In genomic region chr22:39710380-39711117, GRCh38 we compare ENCODE assay signal across 18 cellular contexts.
"Had no signal": no experiment of that assay in that cellular context is flagged by ENCODE, and none has a peak within 500 bp of the region (broad histone marks: within the 10 kb centered on the region; RNA-seq: fewer than 3 reads in every experiment).

No MANE protein-coding gene starts in this region.

- H3K36me3 Mint-ChIP-seq: activated naive CD8-positive, alpha-beta T cell treated with anti-CD3 and anti-CD28 coated beads for 36 hours; immature natural killer cell; naive thymus-derived CD4-positive, alpha-beta T cell had no signal

- H3K9me3 Mint-ChIP-seq: activated naive CD8-positive, alpha-beta T cell treated with anti-CD3 and anti-CD28 coated beads for 36 hours; activated T-helper 1 cell treated with anti-CD3 and anti-CD28 coated beads, Interleukin-12 subunit alpha, Interleukin-12 subunit beta, Interleukin-2, Interleukin-4 antibody, amounts not matched to agents 30 ng/mL and 10 ng/mL and 1 ng/mL, durations not matched to agents 14 hours and 24 hours and 36 hours; naive thymus-derived CD4-positive, alpha-beta T cell; stimulated activated naive CD8-positive, alpha-beta T cell treated with anti-CD3 and anti-CD28 coated beads, Interleukin-15, amount 100 ng/mL, for 72 hours had no signal

- H3K27ac ChIP-seq: brain microvascular endothelial cell, esophagus squamous epithelium, lower lobe of right lung, neutrophil, thoracic aorta had no signal

- H3K4me1 Mint-ChIP-seq: activated naive CD8-positive, alpha-beta T cell treated with anti-CD3 and anti-CD28 coated beads for 36 hours; immature natural killer cell; stimulated activated naive CD8-positive, alpha-beta T cell treated with anti-CD3 and anti-CD28 coated beads, Interleukin-15, amount 100 ng/mL, for 72 hours had no signal

- H3K4me3 Mint-ChIP-seq: activated naive CD8-positive, alpha-beta T cell treated with anti-CD3 and anti-CD28 coated beads for 36 hours; activated T-helper 1 cell treated with anti-CD3 and anti-CD28 coated beads, Interleukin-12 subunit alpha, Interleukin-12 subunit beta, Interleukin-2, Interleukin-4 antibody, amounts not matched to agents 30 ng/mL and 10 ng/mL and 1 ng/mL, durations not matched to agents 14 hours and 24 hours and 36 hours; immature natural killer cell; naive thymus-derived CD4-positive, alpha-beta T cell; stimulated activated naive CD8-positive, alpha-beta T cell treated with anti-CD3 and anti-CD28 coated beads, Interleukin-15, amount 100 ng/mL, for 72 hours had no signal

- H3K36me3 ChIP-seq: brain microvascular endothelial cell, esophagus squamous epithelium, lower lobe of right lung, neutrophil, thoracic aorta had no signal

- FAIRE-seq: endothelial cell of umbilical vein had no signal

- ATAC-seq: lower lobe of right lung; naive thymus-derived CD4-positive, alpha-beta T cell; stimulated activated naive CD8-positive, alpha-beta T cell treated with anti-CD3 and anti-CD28 coated beads, Interleukin-15, amount 100 ng/mL, for 72 hours had no signal

- H3K27me3 Mint-ChIP-seq: activated naive CD8-positive, alpha-beta T cell treated with anti-CD3 and anti-CD28 coated beads for 36 hours had no signal

- H3K27ac Mint-ChIP-seq: activated naive CD8-positive, alpha-beta T cell treated with anti-CD3 and anti-CD28 coated beads for 36 hours; activated T-helper 1 cell treated with anti-CD3 and anti-CD28 coated beads, Interleukin-12 subunit alpha, Interleukin-12 subunit beta, Interleukin-2, Interleukin-4 antibody, amounts not matched to agents 30 ng/mL and 10 ng/mL and 1 ng/mL, durations not matched to agents 14 hours and 24 hours and 36 hours; immature natural killer cell; naive thymus-derived CD4-positive, alpha-beta T cell; stimulated activated naive CD8-positive, alpha-beta T cell treated with anti-CD3 and anti-CD28 coated beads, Interleukin-15, amount 100 ng/mL, for 72 hours had no signal

- H3K9me3 ChIP-seq: esophagus squamous epithelium, lower lobe of right lung, neutrophil, thoracic aorta had no signal

- H3K4me3 ChIP-seq: esophagus squamous epithelium, lower lobe of right lung, thoracic aorta had no signal

- DNase-seq: activated CD4-positive, alpha-beta T cell treated with anti-CD3 and anti-CD28 coated beads, Interleukin-2, amount 50 U/mL, for 1 hour; activated CD8-positive, alpha-beta memory T cell treated with anti-CD3 and anti-CD28 coated beads for 24 hours; activated naive CD8-positive, alpha-beta T cell treated with anti-CD3 and anti-CD28 coated beads for 36 hours; brain microvascular endothelial cell; cerebellar nuclear complex; effector CD8-positive, alpha-beta T cell; esophagus squamous epithelium; foreskin melanocyte; immature natural killer cell; lower lobe of right lung; midbrain; naive thymus-derived CD4-positive, alpha-beta T cell; retina; stimulated activated naive CD8-positive, alpha-beta T cell treated with anti-CD3 and anti-CD28 coated beads, Interleukin-15, amount 100 ng/mL, for 72 hours had no signal
